ENCODE assay signal across 34 cellular contexts in genomic region chr2:75303227-75303626, GRCh38.
"Had no signal": no experiment of that assay in that cellular context is flagged by ENCODE, and none has a peak within 500 bp of the region (broad histone marks: within the 10 kb centered on the region; RNA-seq: fewer than 3 reads in every experiment).

No MANE protein-coding gene starts in this region.

- DNase-seq: activated B cell treated with CpG ODN at 0.5 μM for 24 hours; activated CD4-positive, alpha-beta memory T cell treated with anti-CD3 and anti-CD28 coated beads for 36 hours; activated CD4-positive, alpha-beta T cell treated with anti-CD3 and anti-CD28 coated beads for 4 hours; activated CD4-positive, alpha-beta T cell treated with anti-CD3 and anti-CD28 coated beads, Interleukin-2, amount 50 U/mL, for 1 hour; activated CD4-positive, CD25-positive, alpha-beta regulatory T cell treated with anti-CD3 and anti-CD28 coated beads, Interleukin-2, amount 50 U/mL, for 72 hours; activated CD8-positive, alpha-beta memory T cell treated with anti-CD3 and anti-CD28 coated beads, Interleukin-2, amount 50 U/mL, for 4 hours; activated gamma-delta T cell treated with Interleukin-2 at 50 U/mL for 16 hours; activated naive CD4-positive, alpha-beta T cell treated with anti-CD3 and anti-CD28 coated beads for 36 hours; activated T-cell treated with anti-CD3 and anti-CD28 coated beads for 4 hours; activated T-cell treated with anti-CD3 and anti-CD28 coated beads, Interleukin-2, amount 50 U/mL, for 4 hours; adrenal gland; body of pancreas; caudate nucleus; cerebellar nuclear complex; NCI-H1105; NCI-H1436; NCI-H1694; NCI-H1930; NCI-H2171 treated with DMSO at 0.1 percent for 48 hours; NCI-H2227 treated with DMSO at 0.1 percent for 48 hours; NCI-H446; NCI-H524 treated with DMSO at 0.1 percent for 48 hours; NCI-H774; Peyer's patch; RPMI8226; SHP77 treated with DMSO at 0.1 percent for 48 hours; SK-N-SH had no signal

- H3K36me3 ChIP-seq: adrenal gland, breast epithelium, Peyer's patch, SJSA1 had no signal

- H3K9me3 ChIP-seq: adrenal gland, body of pancreas, breast epithelium, Peyer's patch, SJSA1, SK-N-SH had no signal

- H3K4me1 ChIP-seq: adrenal gland, body of pancreas, breast epithelium, Peyer's patch, SJSA1 had no signal

- H3K27ac ChIP-seq: adrenal gland, body of pancreas, breast epithelium, KMS-11, Peyer's patch, SJSA1 had no signal

- FAIRE-seq: astrocyte, colon, TTC549 had no signal

- H3K9ac ChIP-seq: KMS-11, SK-N-SH had no signal

- ATAC-seq: activated naive CD4-positive, alpha-beta T cell treated with anti-CD3 and anti-CD28 coated beads, Interleukin-2, amount 50 U/mL, for 72 hours; activated T-cell treated with anti-CD3 and anti-CD28 coated beads, Interleukin-2, amount 50 U/mL, for 4 hours; body of pancreas had no signal

- H3K27me3 ChIP-seq: adrenal gland, body of pancreas, breast epithelium, Peyer's patch, SJSA1 had no signal

- H3K4me2 ChIP-seq: KMS-11, SK-N-SH had no signal

- H3K4me3 ChIP-seq: adrenal gland, body of pancreas, breast epithelium, Peyer's patch, SJSA1 had no signal
